Comparison of ENCODE assay signal across 29 cellular contexts in the genomic region with DNA sequence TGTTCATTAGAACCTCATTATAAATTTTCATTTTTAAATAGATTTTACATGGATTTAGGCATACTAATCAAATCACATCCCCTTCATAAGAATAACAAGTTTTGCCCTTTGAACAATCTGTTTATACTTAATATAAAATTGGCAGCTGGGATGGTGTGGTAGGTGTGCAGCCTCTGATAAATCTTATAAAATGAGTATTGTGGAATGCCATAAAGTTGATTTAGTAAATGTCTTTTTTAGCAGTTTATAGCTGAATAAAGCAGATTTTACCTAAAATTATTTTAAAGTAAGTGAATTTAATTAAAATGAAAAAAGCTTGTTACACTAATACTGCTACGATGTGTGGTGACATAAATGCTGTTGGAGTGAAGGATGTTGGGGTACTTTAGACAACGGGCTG.
"Had no signal": no experiment of that assay in that cellular context is flagged by ENCODE, and none has a peak within 500 bp of the region (broad histone marks: within the 10 kb centered on the region; RNA-seq: fewer than 3 reads in every experiment).

No MANE protein-coding gene starts in this region.

- H3K27me3 ChIP-seq: pancreas, sigmoid colon, stomach, testis, thyroid gland, transverse colon, upper lobe of left lung, vagina had no signal

- H3K27ac ChIP-seq: left ventricle myocardium inferior, pancreas, prostate gland, stomach, testis, thyroid gland, transverse colon, vagina had no signal

- H3K27ac Mint-ChIP-seq: memory B cell; naive thymus-derived CD4-positive, alpha-beta T cell; stimulated activated naive B cell treated with anti-CD40 and anti-IgM and Interleukin-4, amounts not matched to agents 10 μg/mL and 1 μg/mL and 100 μg/mL, for 72 hours had no signal

- H3K27me3 Mint-ChIP-seq: memory B cell; naive thymus-derived CD4-positive, alpha-beta T cell; natural killer cell treated with Interleukin-12 subunit alpha and Interleukin-12 subunit beta and Interleukin-15 and Interleukin-18, amount 100 ng/mL, for 72 hours; stimulated activated naive B cell treated with anti-CD40 and anti-IgM and Interleukin-4, amounts not matched to agents 10 μg/mL and 1 μg/mL and 100 μg/mL, for 72 hours had no signal

- FAIRE-seq: pancreas, small intestine had no signal

- H3K4me1 ChIP-seq: pancreas, prostate gland, testis, thyroid gland had no signal

- H3K4me3 ChIP-seq: left ventricle myocardium inferior, lung, mucosa of descending colon, pancreas, prostate gland, sigmoid colon, stomach, testis, thyroid gland, transverse colon, upper lobe of left lung, vagina had no signal

- ATAC-seq: mucosa of descending colon; naive thymus-derived CD4-positive, alpha-beta T cell; natural killer cell treated with Interleukin-12 subunit alpha and Interleukin-12 subunit beta and Interleukin-15 and Interleukin-18, amount 100 ng/mL, for 72 hours; pancreas; right cardiac atrium; stimulated activated naive B cell treated with anti-CD40 and anti-IgM and Interleukin-4, amounts not matched to agents 10 μg/mL and 1 μg/mL and 100 μg/mL, for 72 hours; stimulated activated naive CD8-positive, alpha-beta T cell treated with anti-CD3 and anti-CD28 coated beads, Interleukin-15, Interleukin-2, amounts not matched to agents 100 U/mL and 50 U/mL, for 24 hours had no signal

- DNase-seq: hypothalamus; immature natural killer cell; islet precursor cell; left ventricle myocardium inferior; midbrain; mucosa of descending colon; naive thymus-derived CD4-positive, alpha-beta T cell; pancreas; posterior cingulate gyrus; retina; right cardiac atrium; sigmoid colon; small intestine; stimulated activated CD4-positive, alpha-beta T cell treated with anti-CD3 and anti-CD28 coated beads, Interleukin-1b, Interleukin-23, amount 100 ng/mL, for 48 hours; stimulated activated CD4-positive, alpha-beta T cell treated with anti-CD3 and anti-CD28 coated beads, Interleukin-2, amount 100 ng/mL, for 48 hours; stimulated activated CD4-positive, alpha-beta T cell treated with anti-CD3 and anti-CD28 coated beads, Interleukin-4, amount 100 ng/mL, for 4 hours; stimulated activated CD8-positive, alpha-beta memory T cell treated with anti-CD3 and anti-CD28 coated beads, Interleukin-4, amount 100 ng/mL, for 48 hours; stimulated activated naive B cell treated with anti-CD40 and anti-IgM and Interleukin-4, amounts not matched to agents 10 μg/mL and 1 μg/mL and 100 μg/mL, for 72 hours; stimulated activated naive CD8-positive, alpha-beta T cell treated with anti-CD3 and anti-CD28 coated beads, Interleukin-15, Interleukin-2, amounts not matched to agents 100 U/mL and 50 U/mL, for 24 hours; stomach; testis; thyroid gland; transverse colon; upper lobe of left lung had no signal

- H3K9me3 ChIP-seq: left ventricle myocardium inferior, mucosa of descending colon, pancreas, prostate gland, sigmoid colon, stomach, testis, thyroid gland, transverse colon, upper lobe of left lung, vagina had no signal

- H3K4me3 Mint-ChIP-seq: immature natural killer cell; memory B cell; naive thymus-derived CD4-positive, alpha-beta T cell; natural killer cell treated with Interleukin-12 subunit alpha and Interleukin-12 subunit beta and Interleukin-15 and Interleukin-18, amount 100 ng/mL, for 72 hours; stimulated activated naive B cell treated with anti-CD40 and anti-IgM and Interleukin-4, amounts not matched to agents 10 μg/mL and 1 μg/mL and 100 μg/mL, for 72 hours had no signal

- H3K9me3 Mint-ChIP-seq: immature natural killer cell; memory B cell; naive thymus-derived CD4-positive, alpha-beta T cell; natural killer cell treated with Interleukin-12 subunit alpha and Interleukin-12 subunit beta and Interleukin-15 and Interleukin-18, amount 100 ng/mL, for 72 hours; stimulated activated naive B cell treated with anti-CD40 and anti-IgM and Interleukin-4, amounts not matched to agents 10 μg/mL and 1 μg/mL and 100 μg/mL, for 72 hours had no signal

- H3K36me3 ChIP-seq: prostate gland had no signal
